1 cellular context compared by ENCODE assay signal in genomic region chr5:172788771-172789686, GRCh38.
A peak's percentile ranks its signal among the peaks of the same experiment; 100 is the strongest.
TF ChIP-seq lines count a peak whose summit lies in the region.

No MANE protein-coding gene starts in this region.

TF ChIP-seq in HepG2, 621 proteins besides CTCF, POLR2A, EP300 and RAD21 (continued from another document and continues in another):
- TF ChIP-seq ZHX1 (CRISPR knock-in tag; IDR thresholded peaks at IDR 0.05; ENCODE audit: low read depth) (0 out of 2 replicates have a peak, but pooled peaks have one; percentile 34), MYC (CRISPR knock-in tag; IDR thresholded peaks at IDR 0.05; ENCODE audit: borderline replicate concordance) (no peak; the same call in 1 of the 2 replicates), ZNF558 (CRISPR knock-in tag; IDR thresholded peaks at IDR 0.05; ENCODE audit: borderline replicate concordance) (0 out of 2 replicates have a peak, but pooled peaks have one; percentile 13), ZNF775 (CRISPR knock-in tag; IDR thresholded peaks at IDR 0.05; ENCODE audit: borderline replicate concordance) (no peak), AHR (CRISPR knock-in tag; IDR thresholded peaks at IDR 0.05) (no peak), HMGXB4 (CRISPR knock-in tag; IDR thresholded peaks at IDR 0.05; ENCODE audit: borderline replicate concordance in 1 of 2, low read depth in 1 of 2) (peak in 1 of 2 experiments; percentile 23; a peak in 1 of 4 replicates), NKX3-1 (CRISPR knock-in tag; IDR thresholded peaks at IDR 0.05) (no peak), CSRNP1 (CRISPR knock-in tag; IDR thresholded peaks at IDR 0.05) (no peak), ZNF207 (IDR thresholded peaks at IDR 0.05; ENCODE audit: borderline replicate concordance) (no peak), ZNF850 (CRISPR knock-in tag; conservative IDR thresholded peaks at IDR 0.05) (no peak), ZFY (CRISPR knock-in tag; IDR thresholded peaks at IDR 0.05) (no peak; the same call in 1 of the 2 replicates), ZNF788 (CRISPR knock-in tag; IDR thresholded peaks at IDR 0.05; ENCODE audit: borderline replicate concordance) (no peak; the same call in 1 of the 2 replicates), GLMP (CRISPR knock-in tag; IDR thresholded peaks at IDR 0.05; ENCODE audit: borderline replicate concordance) (no peak), KDM6A (CRISPR knock-in tag; IDR thresholded peaks at IDR 0.05; ENCODE audit: low read depth) (no peak; the same call in 1 of the 2 replicates), ZSCAN30 (CRISPR knock-in tag; IDR thresholded peaks at IDR 0.05) (no peak), KLF6 (CRISPR knock-in tag; IDR thresholded peaks at IDR 0.05) (no peak), GATAD2A (CRISPR knock-in tag; IDR thresholded peaks at IDR 0.05) (peak; percentile 60), ZNF644 (CRISPR knock-in tag; IDR thresholded peaks at IDR 0.05; ENCODE audit: low read depth) (no peak), SP5 (CRISPR knock-in tag; IDR thresholded peaks at IDR 0.05; ENCODE audit: borderline replicate concordance, low read depth) (no peak; the same call in 1 of the 2 replicates), GPN1 (CRISPR knock-in tag; IDR thresholded peaks at IDR 0.05; ENCODE audit: borderline replicate concordance) (no peak), ZNF512B (CRISPR knock-in tag; IDR thresholded peaks at IDR 0.05; ENCODE audit: borderline replicate concordance) (no peak), LRRFIP1 (CRISPR knock-in tag; conservative IDR thresholded peaks at IDR 0.05) (no peak), ZNF282 (IDR thresholded peaks at IDR 0.05; ENCODE audit: partially characterized antibody) (no peak), AGO1 (IDR thresholded peaks at IDR 0.05; ENCODE audit: low read depth, low read length, poor library complexity, severe bottlenecking) (no peak), BATF2 (CRISPR knock-in tag; IDR thresholded peaks at IDR 0.05) (no peak), FOXO4 (CRISPR knock-in tag; conservative IDR thresholded peaks at IDR 0.05) (no peak), ZBTB8A (CRISPR knock-in tag; IDR thresholded peaks at IDR 0.05; ENCODE audit: borderline replicate concordance, low read depth) (no peak), THAP11 (CRISPR knock-in tag; IDR thresholded peaks at IDR 0.05) (0 out of 2 replicates have a peak, but pooled peaks have one; percentile 12), ZBTB40 (IDR thresholded peaks at IDR 0.05) (no peak), ZBTB40 (CRISPR knock-in tag; IDR thresholded peaks at IDR 0.05) (peak; percentile 53; the same call in 1 of the 2 replicates), SP4 (CRISPR knock-in tag; IDR thresholded peaks at IDR 0.05) (no peak)
